In the genomic region with DNA sequence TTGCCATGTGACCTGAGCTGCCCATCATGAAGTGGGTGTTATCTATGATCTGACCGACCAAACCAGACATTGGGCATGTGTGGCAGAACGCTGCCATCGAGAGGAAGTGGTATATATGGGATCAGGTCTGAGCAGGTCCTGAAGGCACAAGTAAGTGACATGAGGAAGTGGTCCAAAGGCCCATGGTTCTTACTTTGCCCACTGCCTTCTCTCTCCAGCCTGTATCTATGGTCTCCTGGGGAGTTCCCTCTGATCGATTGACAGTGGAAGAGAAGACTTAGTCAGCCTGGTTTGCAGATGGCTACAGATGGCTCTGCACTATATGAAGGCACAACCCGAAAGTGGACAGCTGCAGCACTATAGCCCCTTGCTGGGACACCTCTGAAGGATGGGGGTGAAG, we compare ENCODE assay signal across 15 cellular contexts. TPM values are rescaled to one million over a fixed set of nuclear protein-coding genes. Genes with fewer than 3 reads are reported as not detected.
DNase-seq lines count a peak whose midpoint lies in the region; ATAC-seq and TF ChIP-seq lines count a peak whose summit lies in the region.
"Had no signal": no experiment of that assay in that cellular context is flagged by ENCODE, and none has a peak within 500 bp of the region (broad histone marks: within the 10 kb centered on the region; RNA-seq: fewer than 3 reads in every experiment).

No MANE protein-coding gene starts in this region.

- no peak overlapping the region for H2AFZ ChIP-seq in mesenchymal stem cell (ENCODE audit: low read depth, low read length)

- peak overlapping the region in 1 of 2 experiments; percentile 6 for H2BK12ac ChIP-seq in mesenchymal stem cell (ENCODE audit: low read length in 2 of 2)

- H3K27me3 Mint-ChIP-seq in MCF 10A (ENCODE audit: insufficient read depth, unreplicated experiment) (no peaks in the 10 kb centered on the region), type B pancreatic cell (no peaks in the 10 kb centered on the region)
- peaks cover 9% of the 10 kb centered on the region for H3K27me3 Mint-ChIP-seq in activated CD8-positive, alpha-beta memory T cell treated with anti-CD3 and anti-CD28 coated beads, Interleukin-2, amount 10 ng/mL, durations not matched to agents 7 days and 5 days

- CTCF ChIA-PET in MCF 10A (lab: Yijun Ruan, JAX), result interaction anchor here (0.6 kb wide), 2 partner anchors 176 to 734 kb away, joined by 4 read pairs; no protein-coding TSS in a partner anchor
- CTCF ChIA-PET in activated CD8-positive, alpha-beta memory T cell treated with anti-CD3 and anti-CD28 coated beads, Interleukin-2, amount 10 ng/mL, durations not matched to agents 7 days and 5 days (lab: Charles Lee), result interaction anchor here (0.6 to 0.9 kb wide), 2 partner anchors 17 to 190 kb away, joined by 3 read pairs; no protein-coding TSS in a partner anchor

- no peak overlapping the region for H2BK5ac ChIP-seq in mesenchymal stem cell (ENCODE audit: low read depth, low read length, poor library complexity, severe bottlenecking)

- peak overlapping the region in 1 of 2 experiments; percentile 74 for H3K18ac ChIP-seq in mesenchymal stem cell (ENCODE audit: low read depth in 1 of 2, low read length in 2 of 2)

- H3K36me3 Mint-ChIP-seq in MCF 10A (ENCODE audit: insufficient read depth, unreplicated experiment) (peaks cover 5% of the 10 kb centered on the region), type B pancreatic cell (peaks cover 8% of the 10 kb centered on the region)
- no peaks in the 10 kb centered on the region for H3K36me3 Mint-ChIP-seq in activated CD8-positive, alpha-beta memory T cell treated with anti-CD3 and anti-CD28 coated beads, Interleukin-2, amount 10 ng/mL, durations not matched to agents 7 days and 5 days
- H3K36me3 Mint-ChIP-seq: CD8-positive, alpha-beta T cell; stimulated activated memory B cell treated with anti-CD40 and anti-IgM and Interleukin-4, amounts not matched to agents 10 μg/mL and 1 μg/mL and 100 μg/mL, for 72 hours had no signal

- peak overlapping the region in 1 of 2 experiments; percentile 25 for H3K4me3 ChIP-seq in mesenchymal stem cell (ENCODE audit: insufficient read depth in 1 of 2, low read depth in 1 of 2, low read length in 2 of 2)

- peaks cover 42% of the 10 kb centered on the region for H3K4me1 Mint-ChIP-seq in MCF 10A (ENCODE audit: insufficient read depth, unreplicated experiment)
- peaks cover 33% of the 10 kb centered on the region for H3K4me1 Mint-ChIP-seq in type B pancreatic cell (ENCODE audit: unreplicated experiment)
- peaks cover 11% of the 10 kb centered on the region for H3K4me1 Mint-ChIP-seq in activated CD8-positive, alpha-beta memory T cell treated with anti-CD3 and anti-CD28 coated beads, Interleukin-2, amount 10 ng/mL, durations not matched to agents 7 days and 5 days

- peaks cover 33 to 63% of the 10 kb centered on the region in 2 experiments for H3K36me3 ChIP-seq in mesenchymal stem cell (ENCODE audit: control insufficient read depth in 1 of 2, insufficient read depth in 2 of 2, low read depth in 1 of 2, low read length in 2 of 2)

- H3K4me2 ChIP-seq in mesenchymal stem cell (ENCODE audit: low read length, poor library complexity, severe bottlenecking), result no peak overlapping the region

- WGBS in mesenchymal stem cell, result 94% methylated on average over 5 of the region's 5 CpGs

- no peak overlapping the region for H2BK15ac ChIP-seq in mesenchymal stem cell (ENCODE audit: low read depth, poor library complexity, severe bottlenecking)

- H4K8ac ChIP-seq in mesenchymal stem cell (ENCODE audit: low read length), result peak overlapping the region; percentile 66

- TF ChIP-seq CTCF in MCF 10A (IDR thresholded peaks at IDR 0.05; ENCODE audit: unreplicated experiment) (no peak), type B pancreatic cell (conservative IDR thresholded peaks at IDR 0.05) (no peak)

- H3K4me3 Mint-ChIP-seq in MCF 10A (ENCODE audit: unreplicated experiment) (peak overlapping the region; percentile 38), type B pancreatic cell (peak overlapping the region; percentile 34)
- H3K4me3 Mint-ChIP-seq in activated CD8-positive, alpha-beta memory T cell treated with anti-CD3 and anti-CD28 coated beads, Interleukin-2, amount 10 ng/mL, durations not matched to agents 7 days and 5 days, result no peak overlapping the region
- H3K4me3 Mint-ChIP-seq: activated T-cell treated with anti-CD3 and anti-CD28 coated beads, Interleukin-2, amount 50 U/mL, for 4 hours; CD8-positive, alpha-beta T cell; stimulated activated memory B cell treated with anti-CD40 and anti-IgM and Interleukin-4, amounts not matched to agents 10 μg/mL and 1 μg/mL and 100 μg/mL, for 72 hours had no signal

- peak overlapping the region; percentile 15 for H3K27ac ChIP-seq in mesenchymal stem cell (ENCODE audit: low read length, poor library complexity, severe bottlenecking)

- peak overlapping the region; percentile 73 for H4K91ac ChIP-seq in mesenchymal stem cell (ENCODE audit: low read length)

- H3K27me3 ChIP-seq in mesenchymal stem cell (ENCODE audit: control insufficient read depth in 1 of 2, insufficient read depth in 1 of 2, low read length in 2 of 2), result no peaks in the 10 kb centered on the region

- BruUV-seq in MCF 10A (replicated peaks; lab: Mats Ljungman, UMichigan), result no TSS peak

- POLR2A ChIA-PET in MCF 10A (lab: Yijun Ruan, JAX), result interaction anchor here (0.5 to 1.7 kb wide), 10 partner anchors 11 to 179 kb away, joined by 3 to 6 read pairs (median 4); no protein-coding TSS in a partner anchor

- intact Hi-C loops in MCF 10A (cut with micrococcal nuclease), result no loop called here

- H3K27ac Mint-ChIP-seq in MCF 10A (ENCODE audit: low read depth, unreplicated experiment), result peak overlapping the region; percentile 96
- H3K27ac Mint-ChIP-seq in type B pancreatic cell, result peak overlapping the region; percentile 98
- H3K27ac Mint-ChIP-seq in activated CD8-positive, alpha-beta memory T cell treated with anti-CD3 and anti-CD28 coated beads, Interleukin-2, amount 10 ng/mL, durations not matched to agents 7 days and 5 days, result no peak overlapping the region
- H3K27ac Mint-ChIP-seq: CD8-positive, alpha-beta T cell; stimulated activated memory B cell treated with anti-CD40 and anti-IgM and Interleukin-4, amounts not matched to agents 10 μg/mL and 1 μg/mL and 100 μg/mL, for 72 hours had no signal

- H3K23ac ChIP-seq in mesenchymal stem cell (ENCODE audit: low read length in 2 of 2), result peak overlapping the region in 1 of 2 experiments; percentile 27

- H3K4me1 ChIP-seq in mesenchymal stem cell (ENCODE audit: control insufficient read depth, insufficient read depth, low read depth, low read length), result peaks cover 41% of the 10 kb centered on the region

- H3K14ac ChIP-seq in mesenchymal stem cell (ENCODE audit: low read length in 2 of 2), result peak overlapping the region in 1 of 2 experiments; percentile 35

- DNase-seq in MV-4-11 (lab: John Stamatoyannopoulos, UW) (peak; percentile 72), MCF 10A (ENCODE audit: unreplicated experiment) (no peak), mesenchymal stem cell (no peak), type B pancreatic cell (ENCODE audit: extremely low spot score, unreplicated experiment) (no peak), NCI-H69 (lab: John Stamatoyannopoulos, UW) (no peak)
- DNase-seq in activated CD8-positive, alpha-beta memory T cell treated with anti-CD3 and anti-CD28 coated beads, Interleukin-2, amount 10 ng/mL, durations not matched to agents 7 days and 5 days, result no peak
- DNase-seq: activated CD4-positive, alpha-beta T cell treated with anti-CD3 and anti-CD28 coated beads for 1 hour; activated T-cell treated with anti-CD3 and anti-CD28 coated beads, Interleukin-2, amount 50 U/mL, for 4 hours; amygdala; foreskin melanocyte; NCI-H1417 treated with DMSO at 0.1 percent for 48 hours; stimulated activated CD4-positive, alpha-beta T cell treated with anti-CD3 and anti-CD28 coated beads, Interleukin-4, amount 100 ng/mL, for 1 hour had no signal

- no peaks in the 10 kb centered on the region for H3K9me3 Mint-ChIP-seq in MCF 10A (ENCODE audit: unreplicated experiment)
- H3K9me3 Mint-ChIP-seq in type B pancreatic cell, result no peaks in the 10 kb centered on the region
- H3K9me3 Mint-ChIP-seq in activated CD8-positive, alpha-beta memory T cell treated with anti-CD3 and anti-CD28 coated beads, Interleukin-2, amount 10 ng/mL, durations not matched to agents 7 days and 5 days (ENCODE audit: low read depth), result no peaks in the 10 kb centered on the region
- H3K9me3 Mint-ChIP-seq: activated T-cell treated with anti-CD3 and anti-CD28 coated beads, Interleukin-2, amount 50 U/mL, for 4 hours; CD8-positive, alpha-beta T cell; stimulated activated memory B cell treated with anti-CD40 and anti-IgM and Interleukin-4, amounts not matched to agents 10 μg/mL and 1 μg/mL and 100 μg/mL, for 72 hours had no signal

- no peaks in the 10 kb centered on the region for H3K79me1 ChIP-seq in mesenchymal stem cell (replicated peaks; ENCODE audit: low read length, poor library complexity, severe bottlenecking)

- H2BK120ac ChIP-seq in mesenchymal stem cell (ENCODE audit: low read depth, low read length), result no peak overlapping the region

- H2AK5ac ChIP-seq in mesenchymal stem cell (ENCODE audit: low read length, severe bottlenecking), result peak overlapping the region; percentile 78

- no peak for ATAC-seq in activated CD8-positive, alpha-beta memory T cell treated with anti-CD3 and anti-CD28 coated beads, Interleukin-2, amount 10 ng/mL, durations not matched to agents 7 days and 5 days
- no peak for ATAC-seq in HG03045 (IDR thresholded peaks at IDR 0.05; ENCODE audit: unreplicated experiment)
- ATAC-seq: activated T-cell treated with anti-CD3 and anti-CD28 coated beads, Interleukin-2, amount 50 U/mL, for 4 hours; CD8-positive, alpha-beta T cell; stimulated activated memory B cell treated with anti-CD40 and anti-IgM and Interleukin-4, amounts not matched to agents 10 μg/mL and 1 μg/mL and 100 μg/mL, for 72 hours had no signal

- no peaks in the 10 kb centered on the region for H3K9me3 ChIP-seq in mesenchymal stem cell (ENCODE audit: control insufficient read depth, low read length)

- H3K4ac ChIP-seq in mesenchymal stem cell (ENCODE audit: low read depth in 1 of 2, low read length in 2 of 2), result peak overlapping the region in 1 of 2 experiments; percentile 32

- H3K9ac ChIP-seq in mesenchymal stem cell (ENCODE audit: low read length), result peak overlapping the region; percentile 16

RNA-seq across cellular contexts. Expression of gene SPSB1, which starts 7.9 kb away (rescaled TPM):
- total RNA-seq in MCF 10A (2022), result 8.2 and 16.2 TPM in 2 replicates
- polyA plus RNA-seq in mesenchymal stem cell (2013, experiment 1 of 2), result 34.8 TPM
- polyA plus RNA-seq in mesenchymal stem cell (2013, experiment 2 of 2), result 35.0 TPM
- 5.6 and 17.4 TPM in 2 replicates for total RNA-seq in type B pancreatic cell (ENCODE audit: low replicate concordance)
- 1 to 10 TPM; 8.2 to 9.0 TPM for total RNA-seq in activated CD8-positive, alpha-beta memory T cell treated with anti-CD3 and anti-CD28 coated beads, Interleukin-2, amount 10 ng/mL, durations not matched to agents 7 days and 5 days
